ENCODE assay signal across 33 cellular contexts in genomic region chr19:17812099-17812498, GRCh38. TPM values are rescaled to one million over a fixed set of nuclear protein-coding genes. Genes with fewer than 3 reads are reported as not detected.
"Had no signal": no experiment of that assay in that cellular context is flagged by ENCODE, and none has a peak within 500 bp of the region (broad histone marks: within the 10 kb centered on the region; RNA-seq: fewer than 3 reads in every experiment).

No MANE protein-coding gene starts in this region.

- H3K4me1 ChIP-seq: colonic mucosa, esophagus squamous epithelium, gastrocnemius medialis, heart right ventricle, left lung, lower lobe of right lung had no signal

- H3K36me3 Mint-ChIP-seq: mesothelial cell of epicardium had no signal

- H3K36me3 ChIP-seq: colonic mucosa, gastrocnemius medialis, heart right ventricle, left lung, lower lobe of right lung had no signal

- H3K27ac Mint-ChIP-seq: dendritic cell treated with granulocyte-macrophage colony-stimulating factor and Interleukin-4, amounts not matched to agents 40 ng/mL and 50 ng/mL, for 4 days; effector memory CD8-positive, alpha-beta T cell; endodermal cell; mesothelial cell of epicardium had no signal

- ATAC-seq: effector memory CD8-positive, alpha-beta T cell; esophagus mucosa; gastrocnemius medialis; heart right ventricle; left cardiac atrium; left lung; left ventricle myocardium superior; lower lobe of right lung had no signal

- DNase-seq: colonic mucosa; cortex of kidney; effector CD8-positive, alpha-beta T cell; effector memory CD8-positive, alpha-beta T cell; endodermal cell; erythroblast; esophagus squamous epithelium; foreskin fibroblast; foreskin melanocyte; gastrocnemius medialis; glutamatergic neuron; head of caudate nucleus; heart right ventricle; hippocampal formation; left cardiac atrium; left lung; left ventricle myocardium superior; lower lobe of right lung; mesenchymal stem cell had no signal

- H3K27ac ChIP-seq: colonic mucosa, epithelial cell of prostate, esophagus squamous epithelium, gastrocnemius medialis, heart right ventricle, left lung, lower lobe of right lung had no signal

- FAIRE-seq: endometrium, islet of Langerhans, keratinocyte had no signal

- H3K4me3 Mint-ChIP-seq: dendritic cell treated with granulocyte-macrophage colony-stimulating factor and Interleukin-4, amounts not matched to agents 40 ng/mL and 50 ng/mL, for 4 days; effector memory CD8-positive, alpha-beta T cell; endodermal cell; mesothelial cell of epicardium had no signal

- H3K27me3 ChIP-seq: colonic mucosa had no signal

- H3K4me3 ChIP-seq: colonic mucosa, esophagus squamous epithelium, gastrocnemius medialis, heart right ventricle, left lung, lower lobe of right lung, mucosa of descending colon had no signal

- H3K27me3 Mint-ChIP-seq: effector memory CD8-positive, alpha-beta T cell had no signal

- H3K9me3 Mint-ChIP-seq: dendritic cell treated with granulocyte-macrophage colony-stimulating factor and Interleukin-4, amounts not matched to agents 40 ng/mL and 50 ng/mL, for 4 days; effector memory CD8-positive, alpha-beta T cell; endodermal cell; mesothelial cell of epicardium had no signal

- H3K9me3 ChIP-seq: colonic mucosa, esophagus squamous epithelium, gastrocnemius medialis, left lung, lower lobe of right lung, mucosa of descending colon had no signal

- H3K4me1 Mint-ChIP-seq: endodermal cell, mesothelial cell of epicardium had no signal

RNA-seq across cellular contexts. Expression of gene INSL3, which starts 9.2 kb away (rescaled TPM):
- total RNA-seq: colonic mucosa, dermis microvascular lymphatic vessel endothelial cell, esophagus mucosa, esophagus squamous epithelium, gastrocnemius medialis, glomerular endothelial cell, heart right ventricle, kidney epithelial cell, left cardiac atrium, left ventricle myocardium superior, lower leg skin, lower lobe of right lung, lung microvascular endothelial cell, mucosa of descending colon, myocyte had no signal
- polyA plus RNA-seq: keratinocyte had no signal

RNA-seq across cellular contexts. Expression of gene B3GNT3, which starts 17.2 kb away (rescaled TPM):
- total RNA-seq: glomerular endothelial cell, heart right ventricle, left ventricle myocardium superior, lung microvascular endothelial cell, mesothelial cell of epicardium, myocyte had no signal
- polyA plus RNA-seq: heart right ventricle had no signal

RNA-seq across cellular contexts. Expression of gene JAK3, which starts 35.7 kb away (rescaled TPM):
- total RNA-seq: myocyte had no signal

RNA-seq across cellular contexts. Expression of gene SLC5A5, which starts 59.6 kb away (rescaled TPM):
- total RNA-seq: colonic mucosa, dermis microvascular lymphatic vessel endothelial cell, esophagus mucosa, gastrocnemius medialis, glomerular endothelial cell, left cardiac atrium, left ventricle myocardium superior, lower leg skin, lung microvascular endothelial cell, mesothelial cell of epicardium, myocyte had no signal
- polyA plus RNA-seq: heart right ventricle, keratinocyte had no signal
